ENCODE assay signal across 8 cellular contexts in genomic region chr11:65471410-65471762, GRCh38. TPM values are rescaled to one million over a fixed set of nuclear protein-coding genes. Genes with fewer than 3 reads are reported as not detected.
A peak's percentile ranks its signal among the peaks of the same experiment; 100 is the strongest.
DNase-seq lines count a peak whose midpoint lies in the region; ATAC-seq and TF ChIP-seq lines count a peak whose summit lies in the region.

No MANE protein-coding gene starts in this region.

- no peaks in the 10 kb centered on the region for H3K9me3 ChIP-seq in neuronal stem cell (replicated peaks in 1 of 2; ENCODE audit: control insufficient read depth in 2 of 2, insufficient read depth in 1 of 2, low read depth in 1 of 2, low read length in 2 of 2)

- no peak overlapping the region for H4K8ac ChIP-seq in neuronal stem cell (ENCODE audit: low read depth, low read length)

- no peaks in the 10 kb centered on the region for H3K36me3 ChIP-seq in neuronal stem cell (replicated peaks in 1 of 2; ENCODE audit: control insufficient read depth in 2 of 2, insufficient read depth in 2 of 2, low read length in 2 of 2)

- CTCF ChIA-PET in activated CD4-positive, alpha-beta memory T cell treated with anti-CD3 and anti-CD28 coated beads, Interleukin-2, amount 10 ng/mL, durations not matched to agents 7 days and 5 days (lab: Charles Lee) = interaction anchor here (0.7 to 4.4 kb wide), 14 partner anchors 9 to 336 kb away, joined by 3 to 22 read pairs (median 4); partner anchors contain the start of gene MALAT1

- no CpG with 5 or more reads among the region's 4 CpGs for WGBS in neuronal stem cell (ENCODE audit: extremely low coverage in 2 of 2, insufficient read length in 2 of 2, insufficient replicate concordance in 1 of 2), 2 donors

- H3K4me2 ChIP-seq in neuronal stem cell (ENCODE audit: insufficient read depth, low read length, poor library complexity, severe bottlenecking) = no peak overlapping the region

- H2AFZ ChIP-seq in neuronal stem cell (ENCODE audit: low read length) = peak overlapping the region; percentile 39

- H3K4me3 Mint-ChIP-seq in activated CD4-positive, alpha-beta memory T cell treated with anti-CD3 and anti-CD28 coated beads, Interleukin-2, amount 10 ng/mL, durations not matched to agents 7 days and 5 days = no peak overlapping the region

- H3K27me3 Mint-ChIP-seq in activated CD4-positive, alpha-beta memory T cell treated with anti-CD3 and anti-CD28 coated beads, Interleukin-2, amount 10 ng/mL, durations not matched to agents 7 days and 5 days = no peaks in the 10 kb centered on the region

- peak overlapping the region; percentile 41 for H2AK5ac ChIP-seq in neuronal stem cell (ENCODE audit: low read depth, low read length)

- peak overlapping the region; percentile 70 for H3K9ac ChIP-seq in neuronal stem cell (ENCODE audit: low read depth, low read length, poor library complexity)

- H2BK5ac ChIP-seq in neuronal stem cell (ENCODE audit: low read length) = no peak overlapping the region

- H3K27ac ChIP-seq in neuronal stem cell (replicated peaks; ENCODE audit: low read length) = no peak overlapping the region

- H3K27ac Mint-ChIP-seq in activated CD4-positive, alpha-beta memory T cell treated with anti-CD3 and anti-CD28 coated beads, Interleukin-2, amount 10 ng/mL, durations not matched to agents 7 days and 5 days = peak overlapping the region; percentile 96

- H3K23ac ChIP-seq in neuronal stem cell (ENCODE audit: low read depth, low read length, poor library complexity) = no peak overlapping the region

- H3K14ac ChIP-seq in neuronal stem cell (ENCODE audit: low read length) = no peak overlapping the region

- peaks cover 4% of the 10 kb centered on the region for H3K36me3 Mint-ChIP-seq in activated CD4-positive, alpha-beta memory T cell treated with anti-CD3 and anti-CD28 coated beads, Interleukin-2, amount 10 ng/mL, durations not matched to agents 7 days and 5 days (ENCODE audit: low read depth)

- TF ChIP-seq EP300 in Ishikawa (IDR thresholded peaks at IDR 0.05; ENCODE audit: borderline replicate concordance) = no peak

- DNase-seq in NCI-H1436 (lab: John Stamatoyannopoulos, UW) (peak; percentile 47), NCI-H1436 treated with DMSO at 0.1 percent for 48 hours (lab: John Stamatoyannopoulos, UW) (no peak), fibroblast of peridontal ligament (ENCODE audit: extremely low read depth) (peak; percentile 69), neuronal stem cell (ENCODE audit: low spot score) (no peak)
- no peak for DNase-seq in activated CD4-positive, alpha-beta memory T cell treated with anti-CD3 and anti-CD28 coated beads, Interleukin-2, amount 10 ng/mL, durations not matched to agents 7 days and 5 days

- no peaks in the 10 kb centered on the region for H3K27me3 ChIP-seq in neuronal stem cell (ENCODE audit: control insufficient read depth in 3 of 3, insufficient read depth in 3 of 3, low read depth in 1 of 3, low read length in 3 of 3)

- H3K4me1 Mint-ChIP-seq in activated CD4-positive, alpha-beta memory T cell treated with anti-CD3 and anti-CD28 coated beads, Interleukin-2, amount 10 ng/mL, durations not matched to agents 7 days and 5 days = peaks cover 38% of the 10 kb centered on the region

- TF ChIP-seq RAD21 in Ishikawa (IDR thresholded peaks at IDR 0.05; ENCODE audit: low read depth) = peak; percentile 69

- H3K9me3 Mint-ChIP-seq in activated CD4-positive, alpha-beta memory T cell treated with anti-CD3 and anti-CD28 coated beads, Interleukin-2, amount 10 ng/mL, durations not matched to agents 7 days and 5 days = no peaks in the 10 kb centered on the region

- peaks cover under 1% of the 10 kb centered on the region for H3K79me1 ChIP-seq in neuronal stem cell (ENCODE audit: low read depth, low read length)

- H3K4me3 ChIP-seq in neuronal stem cell (ENCODE audit: low read length in 2 of 2) = no peak overlapping the region

- no peak overlapping the region for H2BK12ac ChIP-seq in neuronal stem cell (ENCODE audit: low read length)

- H4K91ac ChIP-seq in neuronal stem cell (ENCODE audit: low read depth, low read length, poor library complexity) = no peak overlapping the region

- ATAC-seq in GM21515 (IDR thresholded peaks at IDR 0.05; ENCODE audit: unreplicated experiment) (no peak), HG02840 (IDR thresholded peaks at IDR 0.05; ENCODE audit: low FRiP score, unreplicated experiment) (no peak)

- peak overlapping the region; percentile 70 for H2BK15ac ChIP-seq in neuronal stem cell (ENCODE audit: low read length)

- H3K4me1 ChIP-seq in neuronal stem cell (ENCODE audit: control insufficient read depth in 2 of 2, insufficient read depth in 1 of 2, low read depth in 1 of 2, low read length in 2 of 2) = peaks cover 6 to 11% of the 10 kb centered on the region in 2 donors

- POLR2A ChIA-PET in activated CD4-positive, alpha-beta memory T cell treated with anti-CD3 and anti-CD28 coated beads, Interleukin-2, amount 10 ng/mL, durations not matched to agents 7 days and 5 days (lab: Charles Lee) = interaction anchor here (0.7 to 26.9 kb wide), 17 partner anchors 9 to 337 kb away, joined by 3 to 1583 read pairs (median 6); partner anchors contain the start of genes FRMD8, MALAT1, NEAT1 and POLA2

- H3K18ac ChIP-seq in neuronal stem cell (ENCODE audit: low read length) = peak overlapping the region; percentile 11

- H2BK120ac ChIP-seq in neuronal stem cell (ENCODE audit: low read depth, low read length) = no peak overlapping the region

- no peak overlapping the region for H3K4ac ChIP-seq in neuronal stem cell (ENCODE audit: low read length)

TF ChIP-seq in Ishikawa, 13 proteins besides CTCF, POLR2A, EP300 and RAD21:
- no peak for TF ChIP-seq TAF1 (IDR thresholded peaks at IDR 0.05; ENCODE audit: low read depth)
- TF ChIP-seq ZBTB7A (IDR thresholded peaks at IDR 0.05; ENCODE audit: low read depth) = no peak
- TF ChIP-seq USF1 (IDR thresholded peaks at IDR 0.05) = no peak

RNA-seq across cellular contexts. Expression of gene MALAT1, which starts 27.5 kb away (rescaled TPM):
- 1,000 to 10,000 TPM; 7,674 to 7,759 TPM for total RNA-seq in activated CD4-positive, alpha-beta memory T cell treated with anti-CD3 and anti-CD28 coated beads, Interleukin-2, amount 10 ng/mL, durations not matched to agents 7 days and 5 days
- polyA plus RNA-seq in neuronal stem cell (2013, experiment 1 of 2) = 502 TPM
- polyA plus RNA-seq in neuronal stem cell (2013, experiment 2 of 2) = 539 TPM

RNA-seq across cellular contexts. Expression of gene NEAT1, which starts 48.8 kb away (rescaled TPM):
- total RNA-seq in activated CD4-positive, alpha-beta memory T cell treated with anti-CD3 and anti-CD28 coated beads, Interleukin-2, amount 10 ng/mL, durations not matched to agents 7 days and 5 days = 1,000 to 10,000 TPM; 1,222 to 1,245 TPM
- 2.0 TPM for polyA plus RNA-seq in neuronal stem cell (2013, experiment 1 of 2)
- 2.5 TPM for polyA plus RNA-seq in neuronal stem cell (2013, experiment 2 of 2)

RNA-seq across cellular contexts. Expression of gene SCYL1, which starts 53.5 kb away (rescaled TPM):
- 10 to 100 TPM; 56.9 to 58.5 TPM for total RNA-seq in activated CD4-positive, alpha-beta memory T cell treated with anti-CD3 and anti-CD28 coated beads, Interleukin-2, amount 10 ng/mL, durations not matched to agents 7 days and 5 days
- polyA plus RNA-seq in neuronal stem cell (2013, experiment 1 of 2) = 43.8 TPM
- 47.1 TPM for polyA plus RNA-seq in neuronal stem cell (2013, experiment 2 of 2)

Comparison
In these comparisons a context has a peak if more than half of its experiments do, and no peak if none do; other contexts are left out.
1. DNase-seq: peak in NCI-H1436 (single experiment) and fibroblast of peridontal ligament (single experiment); none in NCI-H1436 treated with DMSO at 0.1 percent for 48 hours (single experiment), activated CD4-positive, alpha-beta memory T cell treated with anti-CD3 and anti-CD28 coated beads, Interleukin-2, amount 10 ng/mL, durations not matched to agents 7 days and 5 days (single experiment) and neuronal stem cell (single experiment).